In genomic region chr22:30420401-30421178, GRCh38 we compare ENCODE assay signal across 8 cellular contexts. TPM values are rescaled to one million over a fixed set of nuclear protein-coding genes. Genes with fewer than 3 reads are reported as not detected.
DNase-seq lines count a peak whose midpoint lies in the region; ATAC-seq and TF ChIP-seq lines count a peak whose summit lies in the region.
"Had no signal": no experiment of that assay in that cellular context is flagged by ENCODE, and none has a peak within 500 bp of the region (broad histone marks: within the 10 kb centered on the region; RNA-seq: fewer than 3 reads in every experiment).

No MANE protein-coding gene starts in this region.

- peaks cover 23% of the 10 kb centered on the region for H3K4me1 ChIP-seq in smooth muscle cell (ENCODE audit: low read depth)

- peaks cover 20% of the 10 kb centered on the region for H3F3A ChIP-seq in smooth muscle cell (ENCODE audit: low read depth)

- no peak for ATAC-seq in GM18511 (IDR thresholded peaks at IDR 0.05; ENCODE audit: unreplicated experiment)

- 52% methylated on average over 6 of the region's 6 CpGs for WGBS in smooth muscle cell (ENCODE audit: low lambda C conversion rate)

- peak overlapping the region; percentile 57 for H3K4me3 Mint-ChIP-seq in HFFc6
- peak overlapping the region; percentile 66 for H3K4me3 Mint-ChIP-seq in activated T-helper 2 cell treated with anti-CD3 and anti-CD28 coated beads, Interferon-gamma antibody, Interleukin-2, Interleukin-4, amounts not matched to agents 10 μg/mL and 5 μg/mL and 100 μg/mL, durations not matched to agents 14 hours and 24 hours and 36 hours (ENCODE audit: low read depth)

- H3K27me3 ChIP-seq in smooth muscle cell (ENCODE audit: low read depth) = no peaks in the 10 kb centered on the region

- TF ChIP-seq CTCF in HFFc6 (IDR thresholded peaks at IDR 0.05) (no peak), smooth muscle cell (IDR thresholded peaks at IDR 0.05; ENCODE audit: borderline replicate concordance, insufficient read depth, poor library complexity, severe bottlenecking) (no peak)

- H3K9me3 ChIP-seq in smooth muscle cell (replicated peaks; ENCODE audit: low read depth) = no peaks in the 10 kb centered on the region

- peak overlapping the region; percentile 98 for H3K27ac ChIP-seq in smooth muscle cell (ENCODE audit: low read depth)

- H4K20me1 ChIP-seq in smooth muscle cell (ENCODE audit: low read depth) = no peaks in the 10 kb centered on the region

- H3K27me3 Mint-ChIP-seq in HFFc6 (ENCODE audit: insufficient read depth) = peaks cover 3% of the 10 kb centered on the region
- no peaks in the 10 kb centered on the region for H3K27me3 Mint-ChIP-seq in activated T-helper 2 cell treated with anti-CD3 and anti-CD28 coated beads, Interferon-gamma antibody, Interleukin-2, Interleukin-4, amounts not matched to agents 10 μg/mL and 5 μg/mL and 100 μg/mL, durations not matched to agents 14 hours and 24 hours and 36 hours (ENCODE audit: low read depth)

- H3K79me2 ChIP-seq in smooth muscle cell (ENCODE audit: low read depth) = no peaks in the 10 kb centered on the region

- DNase-seq in HFFc6 = peak; percentile 79
- DNase-seq in activated T-helper 2 cell treated with anti-CD3 and anti-CD28 coated beads, Interferon-gamma antibody, Interleukin-2, Interleukin-4, amounts not matched to agents 10 μg/mL and 5 μg/mL and 100 μg/mL, durations not matched to agents 14 hours and 24 hours and 36 hours (ENCODE audit: low spot score) = no peak
- peak; percentile 76 for DNase-seq in fibroblast of the conjunctiva (ENCODE audit: low read depth)
- no peak for DNase-seq in smooth muscle cell (lab: John Stamatoyannopoulos, UW; ENCODE audit: unreplicated experiment)
- DNase-seq in NCI-H748 (lab: John Stamatoyannopoulos, UW; ENCODE audit: unreplicated experiment) = no peak
- DNase-seq in mucosa of gallbladder (ENCODE audit: low spot score) = no peak

- H3K9me3 Mint-ChIP-seq in HFFc6 = no peaks in the 10 kb centered on the region
- H3K9me3 Mint-ChIP-seq in activated T-helper 2 cell treated with anti-CD3 and anti-CD28 coated beads, Interferon-gamma antibody, Interleukin-2, Interleukin-4, amounts not matched to agents 10 μg/mL and 5 μg/mL and 100 μg/mL, durations not matched to agents 14 hours and 24 hours and 36 hours = no peaks in the 10 kb centered on the region

- H3K36me3 ChIP-seq in smooth muscle cell (ENCODE audit: low read depth) = no peaks in the 10 kb centered on the region

- no peak overlapping the region for H3K4me3 ChIP-seq in smooth muscle cell

- intact Hi-C loops in activated T-helper 2 cell treated with anti-CD3 and anti-CD28 coated beads, Interferon-gamma antibody, Interleukin-2, Interleukin-4, amounts not matched to agents 10 μg/mL and 5 μg/mL and 100 μg/mL, durations not matched to agents 14 hours and 24 hours and 36 hours (cut with micrococcal nuclease) = loop anchor here (1.0 to 10.0 kb wide), 8 partner anchors 23 to 874 kb away; partner anchors contain the start of genes ASCC2, PES1, PIK3IP1 and SEC14L2

- H3K9ac ChIP-seq in smooth muscle cell (ENCODE audit: low read depth) = peak overlapping the region; percentile 62

- peak overlapping the region; percentile 94 for H3K27ac Mint-ChIP-seq in HFFc6
- peak overlapping the region; percentile 87 for H3K27ac Mint-ChIP-seq in activated T-helper 2 cell treated with anti-CD3 and anti-CD28 coated beads, Interferon-gamma antibody, Interleukin-2, Interleukin-4, amounts not matched to agents 10 μg/mL and 5 μg/mL and 100 μg/mL, durations not matched to agents 14 hours and 24 hours and 36 hours

- H2AFZ ChIP-seq in smooth muscle cell (ENCODE audit: low read depth) = no peak overlapping the region

- peaks cover 26% of the 10 kb centered on the region for H3K36me3 Mint-ChIP-seq in HFFc6 (ENCODE audit: low read depth)
- H3K36me3 Mint-ChIP-seq in activated T-helper 2 cell treated with anti-CD3 and anti-CD28 coated beads, Interferon-gamma antibody, Interleukin-2, Interleukin-4, amounts not matched to agents 10 μg/mL and 5 μg/mL and 100 μg/mL, durations not matched to agents 14 hours and 24 hours and 36 hours (ENCODE audit: low read depth) = peaks cover 73% of the 10 kb centered on the region

- peaks cover 68% of the 10 kb centered on the region for H3K4me1 Mint-ChIP-seq in HFFc6 (ENCODE audit: low read depth)
- H3K4me1 Mint-ChIP-seq in activated T-helper 2 cell treated with anti-CD3 and anti-CD28 coated beads, Interferon-gamma antibody, Interleukin-2, Interleukin-4, amounts not matched to agents 10 μg/mL and 5 μg/mL and 100 μg/mL, durations not matched to agents 14 hours and 24 hours and 36 hours (ENCODE audit: low read depth) = peaks cover 43% of the 10 kb centered on the region

- peak overlapping the region; percentile 83 for H3K4me2 ChIP-seq in smooth muscle cell

RNA-seq across cellular contexts. Expression of gene MTFP1, which starts 5.0 kb away (rescaled TPM):
- 1 to 10 TPM; 1.7 to 5.7 (median 4.1) TPM for total RNA-seq in HFFc6 (2021; fragmentation: NEBNext Ultra II Directional; extraction: Animal tissue kit (Norgen Biotek cat#: 25700))
- 72.2 and 77.3 TPM in 2 replicates for total RNA-seq in activated T-helper 2 cell treated with anti-CD3 and anti-CD28 coated beads, Interferon-gamma antibody, Interleukin-2, Interleukin-4, amounts not matched to agents 10 μg/mL and 5 μg/mL and 100 μg/mL, durations not matched to agents 14 hours and 24 hours and 36 hours
- total RNA-seq in smooth muscle cell (14.3 and 14.4 TPM in 2 replicates), mucosa of gallbladder (20.0 TPM)
- polyA plus RNA-seq in smooth muscle cell = 30.9 and 31.3 TPM in 2 replicates

RNA-seq across cellular contexts. Expression of gene SEC14L2, which starts 23.8 kb away (rescaled TPM):
- total RNA-seq in HFFc6 (2021; fragmentation: NEBNext Ultra II Directional; extraction: Animal tissue kit (Norgen Biotek cat#: 25700)) = 10 to 100 TPM; 18.4 to 24.0 (median 22.8) TPM
- total RNA-seq in activated T-helper 2 cell treated with anti-CD3 and anti-CD28 coated beads, Interferon-gamma antibody, Interleukin-2, Interleukin-4, amounts not matched to agents 10 μg/mL and 5 μg/mL and 100 μg/mL, durations not matched to agents 14 hours and 24 hours and 36 hours = 32.7 and 36.2 TPM in 2 replicates
- total RNA-seq in smooth muscle cell (7.9 and 15.1 TPM in 2 replicates), mucosa of gallbladder (35.4 TPM)
- polyA plus RNA-seq in smooth muscle cell = 8.0 and 8.2 TPM in 2 replicates

RNA-seq across cellular contexts. Expression of gene RNF215, which starts 33.4 kb away (rescaled TPM):
- total RNA-seq in HFFc6 (2021; fragmentation: NEBNext Ultra II Directional; extraction: Animal tissue kit (Norgen Biotek cat#: 25700)) = 10 to 100 TPM; 12.7 to 18.9 (median 15.3) TPM
- total RNA-seq in activated T-helper 2 cell treated with anti-CD3 and anti-CD28 coated beads, Interferon-gamma antibody, Interleukin-2, Interleukin-4, amounts not matched to agents 10 μg/mL and 5 μg/mL and 100 μg/mL, durations not matched to agents 14 hours and 24 hours and 36 hours = 17.2 and 19.3 TPM in 2 replicates
- 11.6 and 21.2 TPM in 2 replicates for total RNA-seq in smooth muscle cell
- polyA plus RNA-seq in smooth muscle cell = 3.4 and 5.9 TPM in 2 replicates
- 31.2 TPM for total RNA-seq in mucosa of gallbladder

RNA-seq across cellular contexts. Expression of gene SEC14L3, which starts 51.2 kb away (rescaled TPM):
- not detected for total RNA-seq in HFFc6 (2021; fragmentation: NEBNext Ultra II Directional; extraction: Animal tissue kit (Norgen Biotek cat#: 25700))
- not detected in 2 replicates for total RNA-seq in activated T-helper 2 cell treated with anti-CD3 and anti-CD28 coated beads, Interferon-gamma antibody, Interleukin-2, Interleukin-4, amounts not matched to agents 10 μg/mL and 5 μg/mL and 100 μg/mL, durations not matched to agents 14 hours and 24 hours and 36 hours
- total RNA-seq in smooth muscle cell (not detected in 2 replicates), mucosa of gallbladder (not detected)
- 0.09 TPM in 1 of 2 replicates, not detected in the other for polyA plus RNA-seq in smooth muscle cell
- total RNA-seq: kidney had no signal

Comparison
In these comparisons a context has a peak if more than half of its experiments do, and no peak if none do; other contexts are left out.
1. DNase-seq: peak in HFFc6 (single experiment) and fibroblast of the conjunctiva (single experiment); none in activated T-helper 2 cell treated with anti-CD3 and anti-CD28 coated beads, Interferon-gamma antibody, Interleukin-2, Interleukin-4, amounts not matched to agents 10 μg/mL and 5 μg/mL and 100 μg/mL, durations not matched to agents 14 hours and 24 hours and 36 hours (single experiment), smooth muscle cell (single experiment), NCI-H748 (single experiment) and mucosa of gallbladder (single experiment).